Comparison of ENCODE assay signal across 22 cellular contexts in the genomic region with DNA sequence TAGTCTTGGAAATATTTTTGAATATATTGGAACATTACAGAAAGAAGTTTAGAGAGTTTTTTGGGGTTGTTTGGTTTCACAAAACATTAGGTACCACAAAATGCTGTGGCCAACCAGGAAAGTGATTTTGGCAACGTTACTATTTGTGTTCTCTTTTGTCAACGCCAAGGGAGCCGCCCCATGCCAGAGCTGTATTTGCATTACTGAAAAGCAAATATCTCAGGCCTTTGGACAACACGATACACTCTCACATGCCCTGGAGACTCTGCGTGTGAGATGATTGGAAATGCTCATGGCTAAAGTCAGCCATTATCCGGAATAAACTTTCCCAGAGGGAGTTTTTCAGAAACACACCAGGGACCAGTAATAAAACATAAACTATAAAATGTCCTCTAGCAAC.
DNase-seq lines count a peak whose midpoint lies in the region; ATAC-seq and TF ChIP-seq lines count a peak whose summit lies in the region.
"Had no signal": no experiment of that assay in that cellular context is flagged by ENCODE, and none has a peak within 500 bp of the region (broad histone marks: within the 10 kb centered on the region; RNA-seq: fewer than 3 reads in every experiment).

No MANE protein-coding gene starts in this region.

- H3K27me3 ChIP-seq in left lung (no peaks in the 10 kb centered on the region), uterus (no peaks in the 10 kb centered on the region), testis (no peaks in the 10 kb centered on the region)
- H3K27me3 ChIP-seq: ascending aorta had no signal

- H3K36me3 ChIP-seq in left lung (no peaks in the 10 kb centered on the region), uterus (no peaks in the 10 kb centered on the region), testis (ENCODE audit: low read depth, missing control alignments) (no peaks in the 10 kb centered on the region)
- H3K36me3 ChIP-seq: ascending aorta had no signal

- H3K27ac ChIP-seq in left lung (no peak overlapping the region), uterus (no peak overlapping the region), testis (no peak overlapping the region)
- H3K27ac ChIP-seq: ascending aorta, HL-60 had no signal

- no peak for TF ChIP-seq POLR2A in uterus (IDR thresholded peaks at IDR 0.05)
- no peak for TF ChIP-seq POLR2A in testis (IDR thresholded peaks at IDR 0.05)

- TF ChIP-seq CTCF in left lung (IDR thresholded peaks at IDR 0.05), result no peak
- TF ChIP-seq CTCF in uterus (IDR thresholded peaks at IDR 0.05), result no peak
- no peak for TF ChIP-seq CTCF in testis (IDR thresholded peaks at IDR 0.05)

- peak; percentile 96 for ATAC-seq in left lung
- ATAC-seq in HG03460 (IDR thresholded peaks at IDR 0.05; ENCODE audit: unreplicated experiment), result no peak
- ATAC-seq: left ventricle myocardium superior, Right ventricle myocardium inferior had no signal

- H3K9me3 ChIP-seq in left lung (peaks cover 0 to 2% of the 10 kb centered on the region in 2 donors), uterus (no peaks in the 10 kb centered on the region), testis (no peaks in the 10 kb centered on the region)
- H3K9me3 ChIP-seq: ascending aorta had no signal

- intact Hi-C loops in left lung (cut with DNase I) (no loop called here), uterus (cut with DNase I; ENCODE audit: low total_unique reads) (no loop called here), testis (cut with DNase I; ENCODE audit: low total_unique reads) (no loop called here)

- H3K4me3 ChIP-seq in left lung, result no peak overlapping the region
- no peak overlapping the region for H3K4me3 ChIP-seq in uterus
- H3K4me3 ChIP-seq in testis, result no peak overlapping the region
- H3K4me3 ChIP-seq: ascending aorta had no signal

- no peaks in the 10 kb centered on the region for H3K4me1 ChIP-seq in left lung
- no peaks in the 10 kb centered on the region for H3K4me1 ChIP-seq in uterus
- H3K4me1 ChIP-seq in testis, result no peaks in the 10 kb centered on the region
- H3K4me1 ChIP-seq: ascending aorta had no signal

- WGBS in testis, 2 donors, result 69 to 78% methylated on average over 6 of the region's 6 CpGs

- DNase-seq in COLO668 (lab: John Stamatoyannopoulos, UW; ENCODE audit: unreplicated experiment) (peak; percentile 89), NCI-H146 treated with DMSO at 0.1 percent for 48 hours (lab: John Stamatoyannopoulos, UW; ENCODE audit: unreplicated experiment) (peak; percentile 19), NCI-H748 treated with DMSO at 0.1 percent for 48 hours (lab: John Stamatoyannopoulos, UW) (peak; percentile 88), left lung (peak; percentile 45 to 57), uterus (no peak), GM03348 (ENCODE audit: low spot score) (no peak), testis (no peak)
- DNase-seq: activated naive CD4-positive, alpha-beta T cell treated with Interleukin-2 at 50 U/mL for 16 hours; activated T-cell treated with anti-CD3 and anti-CD28 coated beads for 4 hours; CD4-positive, CD25-positive, alpha-beta regulatory T cell; DND-41; endodermal cell; glutamatergic neuron; HFFc6; IMR-90; left ventricle myocardium superior; MM.1S; nucleus accumbens had no signal

Comparison
In these comparisons a context has a peak if more than half of its experiments do, and no peak if none do; other contexts are left out.
1. DNase-seq: peak in COLO668 (single experiment), NCI-H146 treated with DMSO at 0.1 percent for 48 hours (single experiment), NCI-H748 treated with DMSO at 0.1 percent for 48 hours (single experiment) and left lung (2 of 2); none in uterus (0 of 2), GM03348 (single experiment) and testis (single experiment).